Comparison of ENCODE assay signal across 16 cellular contexts in genomic region chr4:177190995-177191568, GRCh38.
A peak's percentile ranks its signal among the peaks of the same experiment; 100 is the strongest.
DNase-seq lines count a peak whose midpoint lies in the region; ATAC-seq and TF ChIP-seq lines count a peak whose summit lies in the region.
"Had no signal": no experiment of that assay in that cellular context is flagged by ENCODE, and none has a peak within 500 bp of the region (broad histone marks: within the 10 kb centered on the region; RNA-seq: fewer than 3 reads in every experiment).

No MANE protein-coding gene starts in this region.

- no peak for TF ChIP-seq CTCF in AG10803 (conservative IDR thresholded peaks at IDR 0.05; ENCODE audit: low read length)
- TF ChIP-seq CTCF in epithelial cell of proximal tubule (conservative IDR thresholded peaks at IDR 0.05; ENCODE audit: low read depth, low read length): no peak

- DNase-seq in AG10803 (ENCODE audit: low read depth) (peak; percentile 47), LHCN-M2 (ENCODE audit: low read depth) (peak; percentile 22), epithelial cell of proximal tubule (ENCODE audit: low read depth) (peak; percentile 53), NCI-H1105 (lab: John Stamatoyannopoulos, UW) (no peak), cardiac septum (ENCODE audit: low spot score) (no peak), RPMI8226 (no peak)
- DNase-seq: activated CD4-positive, alpha-beta T cell treated with anti-CD3 and anti-CD28 coated beads for 1 hour; DMS153; dorsolateral prefrontal cortex; NCI-H1048; nucleus accumbens; stimulated activated CD4-positive, alpha-beta T cell treated with anti-CD3 and anti-CD28 coated beads, Interleukin-12 subunit alpha, Interleukin-12 subunit beta, amount 100 ng/mL, for 4 hours; SW 1271; trophoblast cell had no signal

- H3K4me1 ChIP-seq in muscle layer of duodenum (ENCODE audit: control insufficient read depth in 1 of 2, insufficient read depth in 2 of 2, low read length in 2 of 2): peaks cover 3 to 12% of the 10 kb centered on the region in 2 donors

- intact Hi-C loops in cardiac septum (cut with DNase I): no loop called here

- H3K4me3 ChIP-seq in AG10803 (ENCODE audit: low read length): no peak overlapping the region
- no peak overlapping the region for H3K4me3 ChIP-seq in epithelial cell of proximal tubule (ENCODE audit: low read depth, low read length)
- H3K4me3 ChIP-seq in muscle layer of duodenum (ENCODE audit: low read depth in 1 of 2, low read length in 2 of 2): no peak overlapping the region
- H3K4me3 ChIP-seq: dorsolateral prefrontal cortex had no signal

- no peaks in the 10 kb centered on the region for H3K9me3 ChIP-seq in muscle layer of duodenum (ENCODE audit: control insufficient read depth in 1 of 2, low read length in 2 of 2)

- no peak for ATAC-seq in GM18909 (IDR thresholded peaks at IDR 0.05; ENCODE audit: poor library complexity, unreplicated experiment)

- H3K27ac ChIP-seq in muscle layer of duodenum (ENCODE audit: low read length): peak overlapping the region; percentile 52
- H3K27ac ChIP-seq: dorsolateral prefrontal cortex had no signal

- H3K36me3 ChIP-seq in muscle layer of duodenum (ENCODE audit: control insufficient read depth in 1 of 2, insufficient read depth in 2 of 2, low read length in 2 of 2): no peaks in the 10 kb centered on the region

- H3K27me3 ChIP-seq in muscle layer of duodenum (ENCODE audit: low read depth, low read length): no peaks in the 10 kb centered on the region
- H3K27me3 ChIP-seq: dorsolateral prefrontal cortex had no signal

Comparison
In these comparisons a context has a peak if more than half of its experiments do, and no peak if none do; other contexts are left out.
1. DNase-seq: peak in AG10803 (single experiment), LHCN-M2 (single experiment) and epithelial cell of proximal tubule (single experiment); none in NCI-H1105 (single experiment), cardiac septum (single experiment) and RPMI8226 (single experiment).